ENCODE assay signal across 12 cellular contexts in the genomic region with DNA sequence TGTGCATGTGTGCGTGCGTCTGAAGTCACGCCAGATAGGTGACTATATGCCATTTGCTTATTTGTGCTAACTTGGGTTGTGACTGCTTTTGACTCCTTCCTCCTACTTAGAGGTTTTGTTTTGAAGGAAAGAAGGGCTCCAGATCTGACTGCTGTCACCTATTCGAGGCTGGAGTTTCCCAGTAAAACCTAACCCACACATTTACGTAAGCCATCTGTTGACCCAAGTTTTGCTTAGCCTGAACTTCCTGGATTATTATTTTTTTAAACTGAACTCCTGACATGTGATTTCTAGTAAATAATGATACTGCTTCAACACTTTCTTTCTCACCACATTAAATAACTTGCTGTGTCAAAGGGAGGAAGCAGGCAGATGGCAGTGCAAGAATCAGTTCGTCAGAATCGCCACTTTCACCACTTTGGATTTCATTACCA. TPM values are rescaled to one million over a fixed set of nuclear protein-coding genes. Genes with fewer than 3 reads are reported as not detected.
DNase-seq lines count a peak whose midpoint lies in the region; ATAC-seq and TF ChIP-seq lines count a peak whose summit lies in the region.
"Had no signal": no experiment of that assay in that cellular context is flagged by ENCODE, and none has a peak within 500 bp of the region (broad histone marks: within the 10 kb centered on the region; RNA-seq: fewer than 3 reads in every experiment).

No MANE protein-coding gene starts in this region.

- POLR2A ChIA-PET in activated naive CD8-positive, alpha-beta T cell treated with anti-CD3 and anti-CD28 coated beads, Interleukin-2, amount 10 ng/mL, durations not matched to agents 7 days and 5 days (lab: Charles Lee) = interaction anchor here (1.6 kb wide), 1 partner anchor 55 kb away, joined by 3 read pairs; no protein-coding TSS in a partner anchor

- TF ChIP-seq CTCF in mesothelial cell of epicardium (IDR thresholded peaks at IDR 0.05; ENCODE audit: unreplicated experiment) (no peak), osteocyte (IDR thresholded peaks at IDR 0.05) (no peak)

- ATAC-seq in activated naive CD8-positive, alpha-beta T cell treated with anti-CD3 and anti-CD28 coated beads, Interleukin-2, amount 10 ng/mL, durations not matched to agents 7 days and 5 days (ENCODE audit: low read depth) = peak; percentile 90
- no peak for ATAC-seq in HG03135 (IDR thresholded peaks at IDR 0.05; ENCODE audit: unreplicated experiment)

- peaks cover 2% of the 10 kb centered on the region for H3K9me3 Mint-ChIP-seq in activated naive CD8-positive, alpha-beta T cell treated with anti-CD3 and anti-CD28 coated beads, Interleukin-2, amount 10 ng/mL, durations not matched to agents 7 days and 5 days
- H3K9me3 Mint-ChIP-seq in mesothelial cell of epicardium = no peaks in the 10 kb centered on the region
- no peaks in the 10 kb centered on the region for H3K9me3 Mint-ChIP-seq in osteocyte (ENCODE audit: unreplicated experiment)

- peaks cover 7% of the 10 kb centered on the region for H3K36me3 Mint-ChIP-seq in activated naive CD8-positive, alpha-beta T cell treated with anti-CD3 and anti-CD28 coated beads, Interleukin-2, amount 10 ng/mL, durations not matched to agents 7 days and 5 days
- H3K36me3 Mint-ChIP-seq in mesothelial cell of epicardium (no peaks in the 10 kb centered on the region), osteocyte (ENCODE audit: unreplicated experiment) (no peaks in the 10 kb centered on the region)

- H3K4me3 Mint-ChIP-seq in activated naive CD8-positive, alpha-beta T cell treated with anti-CD3 and anti-CD28 coated beads, Interleukin-2, amount 10 ng/mL, durations not matched to agents 7 days and 5 days = peak overlapping the region; percentile 61
- no peak overlapping the region for H3K4me3 Mint-ChIP-seq in mesothelial cell of epicardium
- no peak overlapping the region for H3K4me3 Mint-ChIP-seq in osteocyte (ENCODE audit: unreplicated experiment)

- peaks cover 53% of the 10 kb centered on the region for H3K4me1 Mint-ChIP-seq in activated naive CD8-positive, alpha-beta T cell treated with anti-CD3 and anti-CD28 coated beads, Interleukin-2, amount 10 ng/mL, durations not matched to agents 7 days and 5 days
- H3K4me1 Mint-ChIP-seq in mesothelial cell of epicardium (peaks cover 2% of the 10 kb centered on the region), osteocyte (ENCODE audit: unreplicated experiment) (peaks cover 6% of the 10 kb centered on the region)

- no peak overlapping the region for H3K4me3 ChIP-seq in Jurkat, Clone E6-1 (ENCODE audit: low read length)
- H3K4me3 ChIP-seq: pancreas, suprapubic skin had no signal

- peak; percentile 6 to 27 for DNase-seq in stimulated activated CD8-positive, alpha-beta memory T cell treated with anti-CD3 and anti-CD28 coated beads, Interleukin-7, amount 100 ng/mL, for 4 hours (ENCODE audit: low read depth in 2 of 2)
- DNase-seq in stimulated activated CD8-positive, alpha-beta memory T cell treated with anti-CD3 and anti-CD28 coated beads, Interleukin-4, amount 100 ng/mL, for 48 hours = no peak
- peak; percentile 39 for DNase-seq in Jurkat, Clone E6-1 (ENCODE audit: low read depth, low spot score)
- no peak for DNase-seq in activated naive CD8-positive, alpha-beta T cell treated with anti-CD3 and anti-CD28 coated beads, Interleukin-2, amount 10 ng/mL, durations not matched to agents 7 days and 5 days
- DNase-seq in NCI-H2029 (lab: John Stamatoyannopoulos, UW) (no peak), mesothelial cell of epicardium (ENCODE audit: low spot score in 2 of 2, unreplicated experiment in 2 of 2) (no peak), osteocyte (ENCODE audit: extremely low spot score, unreplicated experiment) (no peak)
- DNase-seq: Calu3, NCI-H526, pancreas had no signal

- H3K27ac Mint-ChIP-seq in activated naive CD8-positive, alpha-beta T cell treated with anti-CD3 and anti-CD28 coated beads, Interleukin-2, amount 10 ng/mL, durations not matched to agents 7 days and 5 days = peak overlapping the region; percentile 85
- no peak overlapping the region for H3K27ac Mint-ChIP-seq in mesothelial cell of epicardium
- H3K27ac Mint-ChIP-seq in osteocyte (ENCODE audit: unreplicated experiment) = no peak overlapping the region

- H3K27me3 Mint-ChIP-seq in activated naive CD8-positive, alpha-beta T cell treated with anti-CD3 and anti-CD28 coated beads, Interleukin-2, amount 10 ng/mL, durations not matched to agents 7 days and 5 days = no peaks in the 10 kb centered on the region
- H3K27me3 Mint-ChIP-seq in mesothelial cell of epicardium (ENCODE audit: low read depth) = no peaks in the 10 kb centered on the region
- H3K27me3 Mint-ChIP-seq in osteocyte (ENCODE audit: unreplicated experiment) = no peaks in the 10 kb centered on the region

RNA-seq across cellular contexts. Expression of a gene that starts 41.5 kb away (rescaled TPM):
- polyA plus RNA-seq in Jurkat, Clone E6-1 (2012; ENCODE audit: insufficient read depth, insufficient read length) = not detected
- 1 to 10 TPM; 4.7 to 5.4 TPM for total RNA-seq in activated naive CD8-positive, alpha-beta T cell treated with anti-CD3 and anti-CD28 coated beads, Interleukin-2, amount 10 ng/mL, durations not matched to agents 7 days and 5 days
- total RNA-seq in mesothelial cell of epicardium (not detected in 3 replicates), osteocyte (not detected in 2 replicates)
- total RNA-seq: Calu3 had no signal
- polyA plus RNA-seq: pancreas had no signal

Comparison
In these comparisons a context has a peak if more than half of its experiments do, and no peak if none do; other contexts are left out.
1. DNase-seq: peak in stimulated activated CD8-positive, alpha-beta memory T cell treated with anti-CD3 and anti-CD28 coated beads, Interleukin-7, amount 100 ng/mL, for 4 hours (2 of 2) and Jurkat, Clone E6-1 (single experiment); none in stimulated activated CD8-positive, alpha-beta memory T cell treated with anti-CD3 and anti-CD28 coated beads, Interleukin-4, amount 100 ng/mL, for 48 hours (single experiment), activated naive CD8-positive, alpha-beta T cell treated with anti-CD3 and anti-CD28 coated beads, Interleukin-2, amount 10 ng/mL, durations not matched to agents 7 days and 5 days (single experiment), NCI-H2029 (single experiment), mesothelial cell of epicardium (0 of 2) and osteocyte (single experiment).